21 cellular contexts compared by ENCODE assay signal in the genomic region with DNA sequence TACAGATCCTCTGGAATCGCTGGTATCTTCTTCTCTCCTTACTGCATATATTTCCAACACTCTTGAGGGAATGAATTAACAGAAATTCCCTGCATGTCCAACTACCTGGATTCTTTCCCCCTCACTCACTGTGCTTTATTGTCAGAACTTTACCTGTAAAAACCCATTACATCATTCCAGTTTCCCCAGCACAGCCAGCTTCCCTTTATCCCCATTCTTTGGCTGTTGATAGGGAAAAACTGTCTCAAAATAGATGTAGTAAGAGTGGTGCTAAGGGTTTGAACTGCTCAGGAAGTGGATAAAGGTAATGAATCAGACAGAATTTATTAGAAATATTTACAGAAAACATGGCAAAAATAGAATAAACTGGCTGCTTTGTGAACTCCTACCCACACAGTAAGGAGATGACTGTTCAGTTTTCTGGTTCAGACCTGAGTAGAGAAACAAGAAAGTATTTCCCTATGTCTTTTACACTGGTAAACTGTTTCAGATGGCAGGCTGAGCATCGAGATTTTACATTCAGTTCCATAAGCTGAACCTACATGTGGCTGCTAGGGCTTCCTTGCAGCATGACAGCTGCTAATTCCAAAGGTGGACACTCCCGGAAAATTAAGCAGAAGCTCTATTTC.
"Had no signal": no experiment of that assay in that cellular context is flagged by ENCODE, and none has a peak within 500 bp of the region (broad histone marks: within the 10 kb centered on the region; RNA-seq: fewer than 3 reads in every experiment).

No MANE protein-coding gene starts in this region.

- H3K27ac ChIP-seq: esophagus squamous epithelium, gastroesophageal sphincter, left ventricle myocardium inferior, lower lobe of right lung, right atrium auricular region, sigmoid colon, skin epidermis, transverse colon had no signal

- ATAC-seq: gastroesophageal sphincter; left cardiac atrium; lower lobe of right lung; stimulated activated naive B cell treated with anti-CD40 and anti-IgM and Interleukin-4, amounts not matched to agents 10 μg/mL and 1 μg/mL and 100 μg/mL, for 72 hours; stimulated activated naive CD8-positive, alpha-beta T cell treated with anti-CD3 and anti-CD28 coated beads, Interleukin-15, amount 100 ng/mL, for 72 hours had no signal

- DNase-seq: dermis blood vessel endothelial cell; esophagus squamous epithelium; foreskin fibroblast; glutamatergic neuron; immature natural killer cell; kidney; left cardiac atrium; left ventricle myocardium inferior; lower lobe of right lung; natural killer cell; posterior cingulate gyrus; sigmoid colon; stimulated activated CD4-positive, alpha-beta T cell treated with anti-CD3 and anti-CD28 coated beads, Interleukin-2, amount 100 ng/mL, for 24 hours; stimulated activated CD4-positive, alpha-beta T cell treated with anti-CD3 and anti-CD28 coated beads, Interleukin-4, amount 100 ng/mL, for 4 hours; stimulated activated naive B cell treated with anti-CD40 and anti-IgM and Interleukin-4, amounts not matched to agents 10 μg/mL and 1 μg/mL and 100 μg/mL, for 72 hours; stimulated activated naive CD8-positive, alpha-beta T cell treated with anti-CD3 and anti-CD28 coated beads, Interleukin-15, amount 100 ng/mL, for 72 hours; transverse colon had no signal

- H3K4me3 ChIP-seq: esophagus squamous epithelium, gastroesophageal sphincter, left ventricle myocardium inferior, lower lobe of right lung, right atrium auricular region, sigmoid colon, skin epidermis, thoracic aorta, transverse colon had no signal

- H3K4me1 ChIP-seq: esophagus squamous epithelium, gastroesophageal sphincter, left ventricle myocardium inferior, lower lobe of right lung, right atrium auricular region, sigmoid colon, transverse colon had no signal

- H3K36me3 ChIP-seq: esophagus squamous epithelium, gastroesophageal sphincter, left ventricle myocardium inferior, lower lobe of right lung, right atrium auricular region, sigmoid colon, thoracic aorta, transverse colon had no signal

- H3K27me3 ChIP-seq: esophagus squamous epithelium, gastroesophageal sphincter, right atrium auricular region, sigmoid colon, transverse colon had no signal

- H3K9me3 ChIP-seq: esophagus squamous epithelium, gastroesophageal sphincter, left ventricle myocardium inferior, lower lobe of right lung, right atrium auricular region, sigmoid colon, thoracic aorta, transverse colon had no signal
